Comparison of ENCODE assay signal across 8 cellular contexts in genomic region chr12:85280984-85281946, GRCh38. TPM values are rescaled to one million over a fixed set of nuclear protein-coding genes. Genes with fewer than 3 reads are reported as not detected.
DNase-seq lines count a peak whose midpoint lies in the region; ATAC-seq and TF ChIP-seq lines count a peak whose summit lies in the region.

No MANE protein-coding gene starts in this region.

- TF ChIP-seq POLR2A in upper lobe of left lung (IDR thresholded peaks at IDR 0.05): no peak

- 7 to 10% methylated on average over 21 of the region's 21 CpGs for WGBS in upper lobe of left lung, 2 donors

- H3K36me3 ChIP-seq in KMS-11 (ENCODE audit: insufficient read depth): no peaks in the 10 kb centered on the region
- no peaks in the 10 kb centered on the region for H3K36me3 ChIP-seq in neural cell (ENCODE audit: insufficient read depth, low read length)
- H3K36me3 ChIP-seq in upper lobe of left lung: no peaks in the 10 kb centered on the region

- no peaks in the 10 kb centered on the region for H3K79me2 ChIP-seq in KMS-11 (ENCODE audit: insufficient read depth, low read depth)
- H3K79me2 ChIP-seq in neural cell (replicated peaks; ENCODE audit: insufficient read depth, low read length): no peaks in the 10 kb centered on the region

- no peaks in the 10 kb centered on the region for H3K27me3 ChIP-seq in KMS-11 (ENCODE audit: insufficient read depth, low read depth)
- H3K27me3 ChIP-seq in dorsolateral prefrontal cortex: peaks cover 0 to 100% (median 98%) of the 10 kb centered on the region in 45 donors
- H3K27me3 ChIP-seq in neural cell (ENCODE audit: insufficient read depth, low read depth, low read length): peaks cover 91% of the 10 kb centered on the region
- H3K27me3 ChIP-seq in upper lobe of left lung: peaks cover 0 to 45% (median 15%) of the 10 kb centered on the region in 4 donors

- intact Hi-C loops in dorsolateral prefrontal cortex (cut with DNase I): no loop called here

- peaks cover 16% of the 10 kb centered on the region for H3K9me3 ChIP-seq in neural cell (ENCODE audit: low read length)
- H3K9me3 ChIP-seq in upper lobe of left lung: peaks cover 0 to 3% (median 0%) of the 10 kb centered on the region in 4 donors

- H3K4me1 ChIP-seq in KMS-11 (ENCODE audit: low read depth, poor library complexity, severe bottlenecking) (no peaks in the 10 kb centered on the region), upper lobe of left lung (peaks cover 11 to 19% (median 12%) of the 10 kb centered on the region in 4 donors)

- no peaks in the 10 kb centered on the region for H3K9me2 ChIP-seq in neural cell (ENCODE audit: insufficient read depth, low read length)

- H3K9ac ChIP-seq in KMS-11 (peak overlapping the region; percentile 17; the same call in 1 of the 2 replicates), neural cell (ENCODE audit: low read length) (no peak overlapping the region)

- peak; percentile 93 for DNase-seq in DMS114 treated with DMSO at 0.1 percent for 48 hours (lab: John Stamatoyannopoulos, UW; ENCODE audit: unreplicated experiment)
- DNase-seq in dorsolateral prefrontal cortex: no peak
- DNase-seq in HuH-7 (ENCODE audit: low spot score): no peak
- DNase-seq in upper lobe of left lung: no peak
- DNase-seq in SKM-1 treated with dmso at 0.1 percent for 144 hours (lab: John Stamatoyannopoulos, UW; ENCODE audit: unreplicated experiment): no peak

- H4K20me1 ChIP-seq in KMS-11 (ENCODE audit: insufficient read depth) (no peaks in the 10 kb centered on the region), neural cell (ENCODE audit: insufficient read depth) (no peaks in the 10 kb centered on the region)

- H3K4me3 ChIP-seq in KMS-11 (IDR thresholded peaks at IDR 0.05; ENCODE audit: insufficient read depth, low read depth, low read length) (no peak overlapping the region), dorsolateral prefrontal cortex (peak overlapping the region in 55 of 59 donors; percentile 6 to 63 (median 43)), neural cell (ENCODE audit: low read length) (peak overlapping the region; percentile 63), upper lobe of left lung (peak overlapping the region in 2 of 4 donors; percentile 29 to 34)

- TF ChIP-seq EP300 in neural cell (conservative IDR thresholded peaks at IDR 0.05; ENCODE audit: poor library complexity, severe bottlenecking): no peak
- no peak for TF ChIP-seq EP300 in upper lobe of left lung (IDR thresholded peaks at IDR 0.05)

- TF ChIP-seq CTCF in KMS-11 (conservative IDR thresholded peaks at IDR 0.05; ENCODE audit: low read depth, low read length) (no peak), dorsolateral prefrontal cortex (IDR thresholded peaks at IDR 0.05 in 54 of 56, conservative IDR thresholded peaks at IDR 0.05 in 2 of 56; ENCODE audit: low read depth in 1 of 56, partially characterized antibody in 56 of 56) (no peak), neural cell (IDR thresholded peaks at IDR 0.05; ENCODE audit: poor library complexity, severe bottlenecking) (no peak), upper lobe of left lung (IDR thresholded peaks at IDR 0.05) (no peak)

- no peak for TF ChIP-seq RAD21 in neural cell (conservative IDR thresholded peaks at IDR 0.05)

- no peaks in the 10 kb centered on the region for H3F3A ChIP-seq in neural cell (ENCODE audit: insufficient read depth, low read length, poor library complexity, severe bottlenecking)

- H3K4me2 ChIP-seq in KMS-11 (peak overlapping the region; percentile 23; the same call in 1 of the 2 replicates), neural cell (ENCODE audit: low read length) (peak overlapping the region; percentile 71)

- H2AFZ ChIP-seq in KMS-11 (ENCODE audit: low read depth) (peak overlapping the region; percentile 54; the same call in 1 of the 2 replicates), neural cell (ENCODE audit: low read depth, low read length) (no peak overlapping the region)

- H3K27ac ChIP-seq in KMS-11 (no peak overlapping the region), dorsolateral prefrontal cortex (no peak overlapping the region), neural cell (ENCODE audit: low read length) (no peak overlapping the region), upper lobe of left lung (no peak overlapping the region)

- ATAC-seq in upper lobe of left lung (ENCODE audit: low FRiP score in 2 of 2): no peak
- no peak for ATAC-seq in HG03135 (IDR thresholded peaks at IDR 0.05; ENCODE audit: unreplicated experiment)

TF ChIP-seq in neural cell, 6 proteins besides CTCF, POLR2A, EP300 and RAD21:
- TF ChIP-seq POLR2AphosphoS5 (IDR thresholded peaks at IDR 0.05) (peak; percentile 64), TAF1 (IDR thresholded peaks at IDR 0.05; ENCODE audit: low read depth) (no peak)
TF ChIP-seq in neural cell: peak in this region for 1.

RNA-seq across cellular contexts. Expression of gene ALX1, which starts 1.2 kb away (rescaled TPM):
- total RNA-seq in dorsolateral prefrontal cortex (under 1 TPM in 11 of 120 experiments, not detected in 109; 0.32 to 0.63 (median 0.39) TPM), upper lobe of left lung (under 1 TPM in 1 of 6 donors, not detected in 5; 0.89 TPM)
- polyA plus RNA-seq in neural cell: 0.43 TPM in 1 of 2 replicates, not detected in the other
- polyA minus RNA-seq in neural cell: not detected in 2 replicates
